8 cellular contexts compared by ENCODE assay signal in genomic region chr11:88174627-88175003, GRCh38.
DNase-seq lines count a peak whose midpoint lies in the region; ATAC-seq and TF ChIP-seq lines count a peak whose summit lies in the region.

No MANE protein-coding gene starts in this region.

- in situ Hi-C loops in brain microvascular endothelial cell (cut with HindIII; ENCODE audit: low pct_ligation_motif_present, low sequenced_read_pairs), result no loop called here

- H3K4me3 ChIP-seq in brain microvascular endothelial cell (ENCODE audit: low read depth, low read length), result peak overlapping the region; percentile 68

- H3K36me3 ChIP-seq in brain microvascular endothelial cell (replicated peaks), result no peaks in the 10 kb centered on the region

- no peak for TF ChIP-seq CTCF in brain microvascular endothelial cell (IDR thresholded peaks at IDR 0.05; ENCODE audit: low read depth, low read length, missing control alignments)

- peak; percentile 0 for DNase-seq in NCI-H2227 (lab: John Stamatoyannopoulos, UW; ENCODE audit: unreplicated experiment)
- no peak for DNase-seq in NCI-H2227 treated with DMSO at 0.1 percent for 48 hours (lab: John Stamatoyannopoulos, UW)
- peak; percentile 90 for DNase-seq in RKO (ENCODE audit: low spot score)
- peak; percentile 76 for DNase-seq in brain microvascular endothelial cell
- peak; percentile 34 for DNase-seq in iPS-NIHi7 (ENCODE audit: extremely low spot score)
- DNase-seq in stimulated activated CD4-positive, alpha-beta T cell treated with anti-CD3 and anti-CD28 coated beads, Interleukin-12 subunit alpha, Interleukin-12 subunit beta, amount 100 ng/mL, for 24 hours (ENCODE audit: low read depth in 2 of 2), result peak; percentile 32 to 54
- no peak for DNase-seq in DMS79 treated with DMSO at 0.1 percent for 48 hours (lab: John Stamatoyannopoulos, UW)

- no peaks in the 10 kb centered on the region for H3K27me3 ChIP-seq in brain microvascular endothelial cell (replicated peaks)

- ATAC-seq in HG02759 (IDR thresholded peaks at IDR 0.05; ENCODE audit: unreplicated experiment), result peak; percentile 61

- H3K27ac ChIP-seq in brain microvascular endothelial cell, result peak overlapping the region; percentile 20

Comparison
In these comparisons a context has a peak if more than half of its experiments do, and no peak if none do; other contexts are left out.
1. DNase-seq: peak in NCI-H2227 (single experiment), RKO (single experiment), brain microvascular endothelial cell (single experiment), iPS-NIHi7 (single experiment) and stimulated activated CD4-positive, alpha-beta T cell treated with anti-CD3 and anti-CD28 coated beads, Interleukin-12 subunit alpha, Interleukin-12 subunit beta, amount 100 ng/mL, for 24 hours (2 of 2); none in NCI-H2227 treated with DMSO at 0.1 percent for 48 hours (single experiment) and DMS79 treated with DMSO at 0.1 percent for 48 hours (single experiment).